In the genomic region with DNA sequence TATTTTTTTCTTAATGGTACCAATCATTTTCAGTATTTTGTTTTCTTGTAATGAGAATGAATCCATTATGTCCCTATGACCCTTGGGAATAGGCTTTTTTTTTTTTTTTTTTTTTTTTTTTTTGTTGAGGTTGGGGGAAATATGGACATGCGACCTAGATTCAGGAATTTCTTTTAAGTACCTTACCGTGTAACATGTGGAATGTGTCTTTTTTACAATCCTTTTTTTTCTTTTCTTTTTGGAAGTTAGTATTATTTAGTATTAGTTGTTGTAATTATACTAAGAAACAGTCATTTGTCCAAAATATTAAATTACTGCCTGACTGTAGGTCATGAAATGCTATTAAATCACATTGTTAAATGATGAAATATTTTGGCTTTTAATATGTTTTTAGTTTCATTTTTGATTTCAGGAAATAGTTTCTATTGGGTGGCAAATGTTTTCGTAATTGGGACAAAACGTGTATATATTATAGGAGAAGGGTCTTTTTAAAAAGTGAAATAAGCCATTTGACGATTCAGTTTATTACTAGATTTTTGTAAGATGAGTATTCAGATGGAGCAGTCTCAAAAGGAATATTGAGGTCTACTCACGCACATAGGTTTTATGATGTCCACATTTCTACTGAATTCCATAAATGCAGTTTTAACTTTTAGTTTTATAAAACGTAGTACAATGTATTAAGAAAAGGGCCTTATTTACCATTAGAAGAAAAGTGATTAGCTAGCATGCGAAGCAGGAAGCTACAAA, we compare ENCODE assay signal across 8 cellular contexts. TPM values are rescaled to one million over a fixed set of nuclear protein-coding genes. Genes with fewer than 3 reads are reported as not detected.
DNase-seq lines count a peak whose midpoint lies in the region; ATAC-seq and TF ChIP-seq lines count a peak whose summit lies in the region.

No MANE protein-coding gene starts in this region.

- TF ChIP-seq POLR2A in stomach (IDR thresholded peaks at IDR 0.05), result no peak

- intact Hi-C loops in stomach (cut with DNase I; ENCODE audit: low total_unique reads), result loop anchor here (10.0 kb wide), 1 partner anchor 243 kb away; no protein-coding TSS in a partner anchor

- H3K4me1 ChIP-seq in stomach, result peaks cover 4 to 64% (median 39%) of the 10 kb centered on the region in 4 donors

- TF ChIP-seq CTCF in fibroblast of villous mesenchyme (IDR thresholded peaks at IDR 0.05; ENCODE audit: insufficient read depth, low read depth, low read length) (no peak), stomach (IDR thresholded peaks at IDR 0.05) (no peak)

- peak overlapping the region; percentile 87 for H3K4me3 ChIP-seq in fibroblast of villous mesenchyme (ENCODE audit: low read depth, low read length)
- H3K4me3 ChIP-seq in stomach, result peak overlapping the region; percentile 39 to 95 (median 89)

- 4 to 7% (median 7%) methylated on average over 8 of the region's 8 CpGs for WGBS in stomach, 5 donors

- no peaks in the 10 kb centered on the region for H3K27me3 ChIP-seq in stomach

- peak overlapping the region in 4 of 5 donors; percentile 95 to 100 (median 98) for H3K27ac ChIP-seq in stomach

- H3K36me3 ChIP-seq in stomach, result peaks cover 0 to 6% (median 0%) of the 10 kb centered on the region in 4 donors

- DNase-seq in NOMO-1 treated with DMSO at 0.1 percent for 48 hours (lab: John Stamatoyannopoulos, UW; ENCODE audit: unreplicated experiment) (peak; percentile 19), NOMO-1 treated with dmso at 0.1 percent for 144 hours (lab: John Stamatoyannopoulos, UW; ENCODE audit: unreplicated experiment) (no peak), SW480 (ENCODE audit: low spot score) (peak; percentile 7), fibroblast of villous mesenchyme (ENCODE audit: low read depth) (peak; percentile 49), stomach (no peak), NCI-H146 treated with DMSO at 0.1 percent for 48 hours (lab: John Stamatoyannopoulos, UW; ENCODE audit: unreplicated experiment) (no peak), NCI-H128 (lab: John Stamatoyannopoulos, UW; ENCODE audit: unreplicated experiment) (no peak)

- TF ChIP-seq EP300 in stomach (IDR thresholded peaks at IDR 0.05), result no peak

- H3K9me3 ChIP-seq in stomach, result no peaks in the 10 kb centered on the region

- no peak for ATAC-seq in GM19397 (IDR thresholded peaks at IDR 0.05; ENCODE audit: unreplicated experiment)

RNA-seq across cellular contexts. Expression of a gene that starts 4.9 kb away (rescaled TPM):
- 38.7 and 41.0 TPM in 2 replicates for total RNA-seq in fibroblast of villous mesenchyme
- total RNA-seq in stomach, result 100 to 1,000 TPM in 3 of 5 donors, 10 to 100 TPM in 2; 31.3 to 183 (median 142) TPM
- 1 to 10 TPM; 8.8 to 9.2 (median 9.0) TPM for polyA plus RNA-seq in stomach

Comparison
In these comparisons a context has a peak if more than half of its experiments do, and no peak if none do; other contexts are left out.
1. DNase-seq: peak in NOMO-1 treated with DMSO at 0.1 percent for 48 hours (single experiment), SW480 (single experiment) and fibroblast of villous mesenchyme (single experiment); none in NOMO-1 treated with dmso at 0.1 percent for 144 hours (single experiment), stomach (single experiment), NCI-H146 treated with DMSO at 0.1 percent for 48 hours (single experiment) and NCI-H128 (single experiment).